In the genomic region with DNA sequence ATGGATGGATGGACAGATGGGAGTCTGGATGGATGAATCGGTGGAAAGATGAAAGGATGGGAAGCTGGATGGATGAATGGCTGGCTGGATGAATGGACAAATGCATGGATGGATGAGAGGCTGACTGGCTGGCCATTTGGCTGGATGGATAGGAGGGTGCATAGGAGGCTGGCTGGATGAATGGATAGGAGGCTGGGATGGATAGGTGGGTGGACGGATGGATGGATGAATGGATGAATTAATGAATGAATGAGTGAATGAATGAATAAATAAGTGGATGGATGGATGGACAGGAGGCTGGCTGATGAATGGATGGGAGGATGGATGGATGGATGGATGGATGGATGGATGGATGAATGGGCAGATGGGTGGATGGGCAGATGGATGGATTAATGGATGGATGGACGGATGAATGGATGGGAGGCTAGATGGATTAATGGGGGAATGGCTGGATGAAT, we compare ENCODE assay signal across 5 cellular contexts.
"Had no signal": no experiment of that assay in that cellular context is flagged by ENCODE, and none has a peak within 500 bp of the region (broad histone marks: within the 10 kb centered on the region; RNA-seq: fewer than 3 reads in every experiment).

No MANE protein-coding gene starts in this region.

- H3K4me3 Mint-ChIP-seq: GM23338 had no signal

- H3K9me3 Mint-ChIP-seq: GM23338 had no signal

- DNase-seq: H7, KG1 had no signal

- H3K9me3 ChIP-seq: HAP-1 had no signal

- H3K36me3 ChIP-seq: HAP-1 had no signal

- H2AFZ ChIP-seq: GM23338 had no signal

- H3K4me1 ChIP-seq: HAP-1 had no signal

- H3K4me2 ChIP-seq: GM23338 had no signal

- H3K27ac Mint-ChIP-seq: GM23338, IgD-negative memory B cell had no signal

- H3K36me3 Mint-ChIP-seq: IgD-negative memory B cell had no signal

- H3K4me3 ChIP-seq: GM23338, HAP-1 had no signal
